Comparison of ENCODE assay signal across 10 cellular contexts in the genomic region with DNA sequence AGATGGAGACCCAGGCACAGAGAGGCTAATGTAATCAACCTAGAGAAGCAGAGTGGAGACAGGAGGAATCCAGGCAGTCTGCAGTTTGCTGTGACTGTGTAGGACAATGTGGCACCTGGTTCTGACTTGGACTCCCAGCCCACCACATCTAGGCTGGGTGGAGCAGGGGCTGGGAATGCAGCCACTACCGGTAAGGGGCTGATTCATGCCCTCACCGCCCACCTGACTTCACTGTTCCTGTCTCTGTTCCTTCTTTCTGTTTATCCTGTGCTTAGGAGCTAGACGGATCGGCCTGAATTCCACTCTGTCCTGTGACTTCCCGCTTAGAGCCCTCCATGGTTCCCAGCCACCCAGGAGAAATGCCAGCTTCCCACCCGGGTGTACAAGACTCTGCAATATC. TPM values are rescaled to one million over a fixed set of nuclear protein-coding genes. Genes with fewer than 3 reads are reported as not detected.
DNase-seq lines count a peak whose midpoint lies in the region; ATAC-seq and TF ChIP-seq lines count a peak whose summit lies in the region.
"Had no signal": no experiment of that assay in that cellular context is flagged by ENCODE, and none has a peak within 500 bp of the region (broad histone marks: within the 10 kb centered on the region; RNA-seq: fewer than 3 reads in every experiment).

No MANE protein-coding gene starts in this region.

- peaks cover 18% of the 10 kb centered on the region for H3K79me2 ChIP-seq in PC-3 (ENCODE audit: low read length)

- 0 out of 2 replicates have a peak overlapping the region, but pooled peaks have one; percentile 10 for H3K9ac ChIP-seq in PC-3 (ENCODE audit: low read length)
- H3K9ac ChIP-seq: KMS-11 had no signal

- no peak for TF ChIP-seq CTCF in PC-3 (conservative IDR thresholded peaks at IDR 0.05; ENCODE audit: low read depth, low read length)
- no peak for TF ChIP-seq CTCF in nephron (IDR thresholded peaks at IDR 0.05; ENCODE audit: unreplicated experiment in 3 of 3)

- no peak overlapping the region for H2AFZ ChIP-seq in PC-3 (ENCODE audit: low read length)

- peaks cover 39% of the 10 kb centered on the region for H3K27me3 Mint-ChIP-seq in dendritic cell treated with granulocyte-macrophage colony-stimulating factor and Interleukin-4, amounts not matched to agents 40 ng/mL and 50 ng/mL, for 4 days
- H3K27me3 Mint-ChIP-seq in nephron (ENCODE audit: low read depth), result peaks cover 9% of the 10 kb centered on the region
- H3K27me3 Mint-ChIP-seq in CD8-positive, alpha-beta memory T cell, result peaks cover 14 to 19% of the 10 kb centered on the region in 2 donors

- peak overlapping the region; percentile 84 for H3K27ac ChIP-seq in PC-3 (ENCODE audit: low read length)
- no peak overlapping the region for H3K27ac ChIP-seq in CD8-positive, alpha-beta memory T cell (ENCODE audit: low read depth, low read length)
- H3K27ac ChIP-seq: KMS-11 had no signal

- H3K4me3 ChIP-seq in PC-3 (ENCODE audit: low read length), result peak overlapping the region; percentile 43; the same call in 1 of the 2 replicates
- H3K4me3 ChIP-seq in CD8-positive, alpha-beta memory T cell (ENCODE audit: low read length), result no peak overlapping the region

- no peaks in the 10 kb centered on the region for H3K36me3 Mint-ChIP-seq in dendritic cell treated with granulocyte-macrophage colony-stimulating factor and Interleukin-4, amounts not matched to agents 40 ng/mL and 50 ng/mL, for 4 days (ENCODE audit: low read depth)
- H3K36me3 Mint-ChIP-seq in nephron (ENCODE audit: low read depth), result peaks cover 19% of the 10 kb centered on the region
- H3K36me3 Mint-ChIP-seq in CD8-positive, alpha-beta memory T cell, result peaks cover 0 to 3% (median 0%) of the 10 kb centered on the region in 3 donors

- H3K9me2 ChIP-seq in PC-3 (replicated peaks; ENCODE audit: low read length), result no peaks in the 10 kb centered on the region

- no peaks in the 10 kb centered on the region for H3K9me3 ChIP-seq in PC-3 (ENCODE audit: low read length)
- H3K9me3 ChIP-seq in CD8-positive, alpha-beta memory T cell (ENCODE audit: low read length), result no peaks in the 10 kb centered on the region

- H3K9me3 Mint-ChIP-seq in dendritic cell treated with granulocyte-macrophage colony-stimulating factor and Interleukin-4, amounts not matched to agents 40 ng/mL and 50 ng/mL, for 4 days, result no peaks in the 10 kb centered on the region
- no peaks in the 10 kb centered on the region for H3K9me3 Mint-ChIP-seq in nephron
- H3K9me3 Mint-ChIP-seq in CD8-positive, alpha-beta memory T cell, result no peaks in the 10 kb centered on the region

- POLR2A ChIA-PET in PC-3 (lab: Charles Lee; ENCODE audit: unreplicated experiment), result interaction anchor here (0.6 kb wide), 1 partner anchor 34 kb away, joined by 3 read pairs; no protein-coding TSS in a partner anchor
- POLR2A ChIA-PET in CD8-positive, alpha-beta memory T cell (lab: Charles Lee), result no interaction called here

- H4K20me1 ChIP-seq in PC-3 (ENCODE audit: low read length), result no peaks in the 10 kb centered on the region

- intact Hi-C loops in PC-3 (cut with micrococcal nuclease), result no loop called here
- intact Hi-C loops in dendritic cell treated with granulocyte-macrophage colony-stimulating factor and Interleukin-4, amounts not matched to agents 40 ng/mL and 50 ng/mL, for 4 days (cut with micrococcal nuclease), result no loop called here
- intact Hi-C loops in posterior vena cava (cut with DNase I), result no loop called here

- peaks cover 60% of the 10 kb centered on the region for H3K4me1 ChIP-seq in PC-3 (ENCODE audit: insufficient read depth, low read length)
- no peaks in the 10 kb centered on the region for H3K4me1 ChIP-seq in CD8-positive, alpha-beta memory T cell (ENCODE audit: insufficient read depth, low read length)

- peak overlapping the region; percentile 4 for H3K27ac Mint-ChIP-seq in dendritic cell treated with granulocyte-macrophage colony-stimulating factor and Interleukin-4, amounts not matched to agents 40 ng/mL and 50 ng/mL, for 4 days
- H3K27ac Mint-ChIP-seq in nephron, result peak overlapping the region; percentile 92 to 94 (median 92)
- H3K27ac Mint-ChIP-seq in CD8-positive, alpha-beta memory T cell, result no peak overlapping the region

- peak overlapping the region; percentile 93 for H3K4me2 ChIP-seq in PC-3 (ENCODE audit: low read length)
- H3K4me2 ChIP-seq: KMS-11 had no signal

- H3K4me1 Mint-ChIP-seq in dendritic cell treated with granulocyte-macrophage colony-stimulating factor and Interleukin-4, amounts not matched to agents 40 ng/mL and 50 ng/mL, for 4 days (ENCODE audit: low read depth), result peaks cover 56% of the 10 kb centered on the region
- H3K4me1 Mint-ChIP-seq in nephron, result peaks cover 59% of the 10 kb centered on the region
- peaks cover 0 to 11% (median 7%) of the 10 kb centered on the region in 3 donors for H3K4me1 Mint-ChIP-seq in CD8-positive, alpha-beta memory T cell

- no peaks in the 10 kb centered on the region for H3K27me3 ChIP-seq in PC-3 (ENCODE audit: low read length)
- H3K27me3 ChIP-seq in CD8-positive, alpha-beta memory T cell (ENCODE audit: insufficient read depth, low read length, poor library complexity, severe bottlenecking), result no peaks in the 10 kb centered on the region

- no TSS peak for BruUV-seq in PC-3 (replicated peaks; lab: Mats Ljungman, UMichigan)

- CTCF ChIA-PET in PC-3 (lab: Charles Lee), result no interaction called here
- CTCF ChIA-PET in CD8-positive, alpha-beta memory T cell (lab: Charles Lee), result no interaction called here

- H3F3A ChIP-seq in PC-3 (ENCODE audit: low read length, unreplicated experiment), result no peaks in the 10 kb centered on the region

- ATAC-seq in PC-3, result peak; percentile 6

- H3K36me3 ChIP-seq in PC-3 (ENCODE audit: low read depth, low read length), result no peaks in the 10 kb centered on the region
- H3K36me3 ChIP-seq in CD8-positive, alpha-beta memory T cell (ENCODE audit: insufficient read depth, low read length), result no peaks in the 10 kb centered on the region

- DNase-seq in A172 (ENCODE audit: low spot score) (peak; percentile 62), PC-3 (peak; percentile 49), posterior vena cava (ENCODE audit: low spot score) (no peak), NCI-H446 (lab: John Stamatoyannopoulos, UW) (no peak)
- no peak for DNase-seq in CD8-positive, alpha-beta memory T cell
- DNase-seq in activated CD4-positive, CD25-positive, alpha-beta regulatory T cell treated with anti-CD3 and anti-CD28 coated beads, Interleukin-2, amount 50 U/mL, for 72 hours, result no peak
- DNase-seq: COR-L47 had no signal

- H3K4me3 Mint-ChIP-seq in dendritic cell treated with granulocyte-macrophage colony-stimulating factor and Interleukin-4, amounts not matched to agents 40 ng/mL and 50 ng/mL, for 4 days, result no peak overlapping the region
- H3K4me3 Mint-ChIP-seq in nephron, result peak overlapping the region; percentile 79 to 92 (median 91)
- H3K4me3 Mint-ChIP-seq in CD8-positive, alpha-beta memory T cell, result no peak overlapping the region

RNA-seq across cellular contexts. Expression of a gene that starts 2.6 kb away (rescaled TPM):
- total RNA-seq in A172 (2014; rRNA removed; shearing (Covaris generic)), result 0.05 TPM in 1 of 2 replicates, not detected in the other
- total RNA-seq in PC-3 (2014; rRNA removed), result 26.5 and 27.8 TPM in 2 replicates
- total RNA-seq in CD8-positive, alpha-beta memory T cell, result 1 to 10 TPM in 1 of 2 experiments, under 1 TPM in 1; 0.39 to 1.4 TPM
- not detected for polyA plus RNA-seq in CD8-positive, alpha-beta memory T cell
- total RNA-seq in posterior vena cava, result 10 to 100 TPM; 82.5 to 83.2 TPM

RNA-seq across cellular contexts. Expression of a gene that starts 32.4 kb away (rescaled TPM):
- 58.7 and 71.7 TPM in 2 replicates for total RNA-seq in A172 (2014; rRNA removed; shearing (Covaris generic))
- total RNA-seq in PC-3 (2014; rRNA removed), result 38.7 and 43.6 TPM in 2 replicates
- 1 to 10 TPM; 7.2 to 7.9 TPM for total RNA-seq in CD8-positive, alpha-beta memory T cell
- polyA plus RNA-seq in CD8-positive, alpha-beta memory T cell, result not detected
- 10 to 100 TPM; 33.2 to 58.8 TPM for total RNA-seq in posterior vena cava

RNA-seq across cellular contexts. Expression of a gene that starts 34.1 kb away (rescaled TPM):
- 4.9 and 5.8 TPM in 2 replicates for total RNA-seq in A172 (2014; rRNA removed; shearing (Covaris generic))
- 2.2 and 3.4 TPM in 2 replicates for total RNA-seq in PC-3 (2014; rRNA removed)
- total RNA-seq in CD8-positive, alpha-beta memory T cell, result 1 to 10 TPM; 2.6 to 2.9 TPM
- 0.15 TPM for polyA plus RNA-seq in CD8-positive, alpha-beta memory T cell
- 1 to 10 TPM; 2.5 to 3.1 TPM for total RNA-seq in posterior vena cava

Comparison
In these comparisons a context has a peak if more than half of its experiments do, and no peak if none do; other contexts are left out.
1. DNase-seq: peak in A172 (single experiment) and PC-3 (single experiment); none in CD8-positive, alpha-beta memory T cell (0 of 5), activated CD4-positive, CD25-positive, alpha-beta regulatory T cell treated with anti-CD3 and anti-CD28 coated beads, Interleukin-2, amount 50 U/mL, for 72 hours (single experiment), posterior vena cava (single experiment) and NCI-H446 (0 of 2).
2. H3K27ac Mint-ChIP-seq: peak in dendritic cell treated with granulocyte-macrophage colony-stimulating factor and Interleukin-4, amounts not matched to agents 40 ng/mL and 50 ng/mL, for 4 days (single experiment) and nephron (3 of 3); none in CD8-positive, alpha-beta memory T cell (0 of 8).
3. H3K4me3 Mint-ChIP-seq: peak in nephron (3 of 3); none in dendritic cell treated with granulocyte-macrophage colony-stimulating factor and Interleukin-4, amounts not matched to agents 40 ng/mL and 50 ng/mL, for 4 days (single experiment) and CD8-positive, alpha-beta memory T cell (0 of 7).
4. RNA of a gene that starts 2.6 kb away (total RNA-seq): 82.5 to 83.2 TPM in posterior vena cava and 26.5 to 27.8 TPM in PC-3; 0.39 to 1.4 TPM in CD8-positive, alpha-beta memory T cell and 0.05 TPM in A172; every median in the first group is over 10 times any median in the second.